1 cellular context compared by ENCODE assay signal in genomic region chr11:63567044-63567840, GRCh38.
TF ChIP-seq lines count a peak whose summit lies in the region.

No MANE protein-coding gene starts in this region.

TF ChIP-seq in K562, 482 proteins besides CTCF, POLR2A, EP300 and RAD21 (continued from another document and continues in another):
- TF ChIP-seq ZNF318 (IDR thresholded peaks at IDR 0.05; ENCODE audit: borderline replicate concordance in 1 of 2, low read depth in 1 of 2) (peak in 1 of 2 experiments; percentile 88; a peak in 2 of 4 replicates), ZEB2 (IDR thresholded peaks at IDR 0.05) (peak; percentile 86), CEBPG (CRISPR knock-in tag; IDR thresholded peaks at IDR 0.05) (no peak), CEBPG (tag; conservative IDR thresholded peaks at IDR 0.05 in 1 of 2, IDR thresholded peaks at IDR 0.05 in 1 of 2) (peak in 1 of 2 experiments; percentile 56; a peak in 3 of 4 replicates), GTF2F1 (IDR thresholded peaks at IDR 0.05; ENCODE audit: low read depth, low read length) (no peak), PBX2 (CRISPR knock-in tag; IDR thresholded peaks at IDR 0.05; ENCODE audit: low read depth) (no peak), PBX2 (tag; conservative IDR thresholded peaks at IDR 0.05; ENCODE audit: low read depth) (peak; percentile 82), HES1 (IDR thresholded peaks at IDR 0.05; ENCODE audit: low read depth) (peak; percentile 67; the same call in 1 of the 2 replicates), SRSF9 (IDR thresholded peaks at IDR 0.05; ENCODE audit: borderline replicate concordance, low read depth, low read length) (no peak), MAFK (IDR thresholded peaks at IDR 0.05; ENCODE audit: low read length) (peak; percentile 92), TBL1XR1 (IDR thresholded peaks at IDR 0.05; ENCODE audit: low read length in 2 of 2) (peak in 1 of 2 experiments; percentile 86; a peak in 2 of 4 replicates), FOXJ2 (tag; IDR thresholded peaks at IDR 0.05) (peak; percentile 100), KDM1A (IDR thresholded peaks at IDR 0.05) (peak; percentile 72 to 82), POLR3G (IDR thresholded peaks at IDR 0.05; ENCODE audit: extremely low read depth, insufficient read length, insufficient replicate concordance) (no peak), MTA2 (IDR thresholded peaks at IDR 0.05; ENCODE audit: low read depth) (peak; percentile 58), POLR2AphosphoS2 (IDR thresholded peaks at IDR 0.05; ENCODE audit: low read length) (no peak), E2F6 (IDR thresholded peaks at IDR 0.05; ENCODE audit: borderline replicate concordance in 1 of 2, extremely low read depth in 1 of 2, insufficient read depth in 1 of 2, insufficient read length in 1 of 2, low read depth in 1 of 2, low read length in 1 of 2, poor library complexity in 1 of 2, severe bottlenecking in 1 of 2) (peak in 1 of 2 experiments; percentile 12), MAFG (tag; conservative IDR thresholded peaks at IDR 0.05) (peak; percentile 98), ZBTB17 (CRISPR knock-in tag; IDR thresholded peaks at IDR 0.05) (no peak), ZNF134 (CRISPR knock-in tag; conservative IDR thresholded peaks at IDR 0.05) (peak; percentile 86), ESRRA (IDR thresholded peaks at IDR 0.05; ENCODE audit: borderline replicate concordance, low read depth) (peak; percentile 51), ZNF133 (CRISPR knock-in tag; IDR thresholded peaks at IDR 0.05) (no peak), CHAMP1 (IDR thresholded peaks at IDR 0.05) (0 out of 2 replicates have a peak, but pooled peaks have one; percentile 16), NR2F6 (CRISPR knock-in tag; IDR thresholded peaks at IDR 0.05) (no peak), CGGBP1 (CRISPR knock-in tag; IDR thresholded peaks at IDR 0.05) (no peak), TEAD4 (IDR thresholded peaks at IDR 0.05; ENCODE audit: low read length) (peak; percentile 85), TEAD4 (CRISPR knock-in tag; IDR thresholded peaks at IDR 0.05; ENCODE audit: borderline replicate concordance) (no peak), MXI1 (IDR thresholded peaks at IDR 0.05; ENCODE audit: low read depth, low read length) (peak; percentile 54; the same call in 1 of the 2 replicates), BCOR (IDR thresholded peaks at IDR 0.05) (peak; percentile 42; the same call in 1 of the 2 replicates), ZNF639 (CRISPR knock-in tag; conservative IDR thresholded peaks at IDR 0.05 in 1 of 2, IDR thresholded peaks at IDR 0.05 in 1 of 2) (peak in 1 of 2 experiments; percentile 76; a peak in 2 of 4 replicates), L3MBTL2 (IDR thresholded peaks at IDR 0.05) (peak; percentile 75; the same call in 1 of the 2 replicates), RCOR1 (IDR thresholded peaks at IDR 0.05; ENCODE audit: borderline replicate concordance in 1 of 2, low read depth in 2 of 2, low read length in 2 of 2) (peak in 1 of 2 experiments; percentile 83; a peak in 2 of 4 replicates), KDM5B (IDR thresholded peaks at IDR 0.05; ENCODE audit: insufficient replicate concordance, low read depth, low read length) (no peak), SUPT5H (IDR thresholded peaks at IDR 0.05) (no peak), STAT5A (IDR thresholded peaks at IDR 0.05; ENCODE audit: borderline replicate concordance, low read length) (peak; percentile 68), GTF2E2 (tag; IDR thresholded peaks at IDR 0.05) (no peak), ARID1B (IDR thresholded peaks at IDR 0.05) (peak; percentile 94), CREB5 (CRISPR knock-in tag; IDR thresholded peaks at IDR 0.05) (no peak), SAFB (IDR thresholded peaks at IDR 0.05; ENCODE audit: borderline replicate concordance, low read depth, low read length) (no peak), ZNF121 (CRISPR knock-in tag; conservative IDR thresholded peaks at IDR 0.05) (no peak), NFIC (IDR thresholded peaks at IDR 0.05) (peak; percentile 64), CREB1 (IDR thresholded peaks at IDR 0.05) (peak; percentile 14; the same call in 1 of the 2 replicates), CREB1 (CRISPR knock-in tag; IDR thresholded peaks at IDR 0.05) (no peak), NEUROD1 (IDR thresholded peaks at IDR 0.05; ENCODE audit: borderline replicate concordance, low read depth, low read length, partially characterized antibody) (peak; percentile 51), ZNF239 (CRISPR knock-in tag; IDR thresholded peaks at IDR 0.05) (no peak), CBFA2T3 (IDR thresholded peaks at IDR 0.05) (peak; percentile 91), GATAD2A (IDR thresholded peaks at IDR 0.05) (peak; percentile 90), SREBF1 (IDR thresholded peaks at IDR 0.05; ENCODE audit: borderline replicate concordance, low read depth, low read length) (peak; percentile 69; the same call in 1 of the 2 replicates), NRF1 (conservative IDR thresholded peaks at IDR 0.05 in 1 of 2, IDR thresholded peaks at IDR 0.05 in 1 of 2) (peak; percentile 61 to 63), JUNB (CRISPR knock-in tag; conservative IDR thresholded peaks at IDR 0.05) (no peak)
